ENCODE assay signal across 8 cellular contexts in the genomic region with DNA sequence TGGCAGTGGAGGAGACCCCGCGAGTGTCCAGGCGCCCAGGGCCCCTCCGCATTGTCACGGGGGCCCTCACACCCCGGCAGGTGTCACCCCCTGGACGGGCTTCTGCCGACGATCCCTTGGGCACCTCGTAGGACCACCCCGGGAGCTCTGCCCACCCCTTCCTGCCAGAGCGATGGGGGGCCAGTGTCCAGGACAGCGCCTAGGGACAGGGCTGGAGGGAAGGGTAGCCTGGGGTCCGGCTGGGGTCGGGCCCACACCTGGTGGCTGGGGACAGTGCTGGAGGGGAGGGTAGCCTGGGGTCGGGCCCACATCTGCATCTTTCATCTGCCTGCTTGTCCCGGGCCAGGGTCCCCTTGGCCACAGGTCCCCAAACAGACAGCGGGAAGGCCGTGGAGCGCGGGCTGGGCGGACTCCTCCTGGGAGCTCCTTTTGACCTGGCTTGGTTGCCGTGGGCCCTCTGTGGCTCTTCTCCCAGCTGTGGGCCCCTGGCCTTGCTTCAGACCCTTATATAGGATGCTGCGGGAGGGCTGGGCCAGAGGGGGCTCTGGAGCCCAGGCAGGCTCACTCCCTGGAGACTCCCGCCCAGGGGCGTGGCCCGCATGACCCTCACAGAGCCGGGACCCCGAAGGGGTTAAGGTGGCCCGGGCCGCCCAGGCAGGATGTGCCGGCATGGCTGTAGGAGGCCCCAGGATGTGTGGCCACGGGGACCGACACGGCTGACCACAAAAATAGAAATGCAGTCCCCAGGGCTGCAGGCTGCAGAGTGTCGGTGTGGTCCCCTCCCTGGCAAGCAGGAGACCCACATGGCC.
DNase-seq lines count a peak whose midpoint lies in the region; ATAC-seq and TF ChIP-seq lines count a peak whose summit lies in the region.

No MANE protein-coding gene starts in this region.

- no peak overlapping the region for H3K27ac Mint-ChIP-seq in chondrocyte (ENCODE audit: unreplicated experiment)

- peaks cover 33% of the 10 kb centered on the region for H3K27me3 Mint-ChIP-seq in chondrocyte (ENCODE audit: low read depth)

- in situ Hi-C loops in ACHN (cut with HindIII; ENCODE audit: low pct_ligation_motif_present, low pct_unique_long_range_greater_than_20kb, low sequenced_read_pairs) = no loop called here

- H3K36me3 ChIP-seq in mesodermal cell (ENCODE audit: control insufficient read depth, insufficient read depth, low read length) = no peaks in the 10 kb centered on the region
- no peaks in the 10 kb centered on the region for H3K36me3 ChIP-seq in aorta (ENCODE audit: control insufficient read depth in 1 of 2, insufficient read depth in 2 of 2, low read length in 1 of 2)

- peaks cover 10% of the 10 kb centered on the region for H3K4me1 Mint-ChIP-seq in chondrocyte (ENCODE audit: low read depth)

- 6 to 8% methylated on average over 28 to 34 of the region's 36 CpGs for WGBS in mesodermal cell (ENCODE audit: insufficient coverage in 2 of 2), 2 experiments
- WGBS in aorta, 2 donors = 6 to 9% methylated on average over 33 to 36 of the region's 36 CpGs

- H3K4me1 ChIP-seq in mesodermal cell (ENCODE audit: control insufficient read depth, insufficient read depth, low read length, poor library complexity, severe bottlenecking) (peaks cover 22% of the 10 kb centered on the region), aorta (ENCODE audit: control insufficient read depth in 1 of 2, insufficient read depth in 2 of 2, low read length in 2 of 2) (no peaks in the 10 kb centered on the region)

- H3K9me3 Mint-ChIP-seq in chondrocyte (ENCODE audit: low read depth) = no peaks in the 10 kb centered on the region

- intact Hi-C loops in Right ventricle myocardium inferior (cut with DNase I) = no loop called here
- intact Hi-C loops in cardiac septum (cut with DNase I) = no loop called here
- intact Hi-C loops in aorta (cut with DNase I) = no loop called here

- H3K27ac ChIP-seq in mesodermal cell (ENCODE audit: low read depth, low read length, severe bottlenecking) (no peak overlapping the region), aorta (ENCODE audit: low read depth in 1 of 2, low read length in 2 of 2) (no peak overlapping the region)

- H3K27me3 ChIP-seq in aorta (ENCODE audit: control insufficient read depth in 1 of 2, insufficient read depth in 2 of 2, low read length in 1 of 2) = no peaks in the 10 kb centered on the region

- no peaks in the 10 kb centered on the region for H3K36me3 Mint-ChIP-seq in chondrocyte (ENCODE audit: low read depth)

- H3K4me3 ChIP-seq in mesodermal cell (ENCODE audit: extremely low read depth, insufficient read depth, low read length, poor library complexity, severe bottlenecking) (peak overlapping the region; percentile 41), aorta (ENCODE audit: low read length in 2 of 2) (peak overlapping the region in 1 of 2 donors; percentile 14)

- DNase-seq in Right ventricle myocardium inferior (ENCODE audit: missing footprints) = peak; percentile 69
- DNase-seq in cardiac septum (ENCODE audit: low spot score) = no peak
- DNase-seq in chondrocyte (ENCODE audit: low spot score) = peak; percentile 85
- peak; percentile 44 to 63 for DNase-seq in aorta
- DNase-seq in ACHN = no peak

- peak overlapping the region; percentile 44 for H3K4me3 Mint-ChIP-seq in chondrocyte (ENCODE audit: unreplicated experiment)

- no peak for TF ChIP-seq CTCF in chondrocyte (IDR thresholded peaks at IDR 0.05)

- ATAC-seq in Right ventricle myocardium inferior (no peak), aorta (ENCODE audit: low FRiP score) (no peak), HG03025 (IDR thresholded peaks at IDR 0.05; ENCODE audit: low FRiP score, unreplicated experiment) (no peak), HG02623 (IDR thresholded peaks at IDR 0.05; ENCODE audit: unreplicated experiment) (no peak)

- H3K9me3 ChIP-seq in mesodermal cell (ENCODE audit: control insufficient read depth, low read length) = no peaks in the 10 kb centered on the region
- no peaks in the 10 kb centered on the region for H3K9me3 ChIP-seq in aorta (ENCODE audit: control insufficient read depth, low read length)

Comparison
In these comparisons a context has a peak if more than half of its experiments do, and no peak if none do; other contexts are left out.
1. DNase-seq: peak in Right ventricle myocardium inferior (single experiment), chondrocyte (single experiment) and aorta (2 of 2); none in cardiac septum (single experiment) and ACHN (single experiment).